8 cellular contexts compared by ENCODE assay signal in genomic region chr1:37807555-37808368, GRCh38. TPM values are rescaled to one million over a fixed set of nuclear protein-coding genes. Genes with fewer than 3 reads are reported as not detected.
A peak's percentile ranks its signal among the peaks of the same experiment; 100 is the strongest.
DNase-seq lines count a peak whose midpoint lies in the region; ATAC-seq and TF ChIP-seq lines count a peak whose summit lies in the region.

Gene C1orf122 (plus strand): TSS chr1:37807790. CDS start chr1:37808405, 615 bp downstream.
Gene YRDC (minus strand): TSS chr1:37808208. CDS start chr1:37808180, 28 bp downstream.

- no peaks in the 10 kb centered on the region for H3K9me3 ChIP-seq in PC-9 (ENCODE audit: insufficient read depth, low read depth)
- H3K9me3 ChIP-seq in esophagus (ENCODE audit: control insufficient read depth in 2 of 2, insufficient read depth in 1 of 2, low read depth in 1 of 2, low read length in 1 of 2) = no peaks in the 10 kb centered on the region
- H3K9me3 ChIP-seq in mucosa of stomach (ENCODE audit: control insufficient read depth, low read length) = no peaks in the 10 kb centered on the region

- peaks cover 46% of the 10 kb centered on the region for H4K20me1 ChIP-seq in PC-9 (ENCODE audit: insufficient read depth)

- peak; percentile 86 for ATAC-seq in GM21576 (IDR thresholded peaks at IDR 0.05; ENCODE audit: unreplicated experiment)
- peak; percentile 95 to 96 for ATAC-seq in activated T-cell treated with anti-CD3 and anti-CD28 coated beads, Interleukin-2, amount 50 U/mL, for 4 hours

- intact Hi-C loops in PC-9 (cut with micrococcal nuclease; ENCODE audit: unreplicated experiment) = loop anchor here (1.0 to 5.0 kb wide), 4 partner anchors 53 to 335 kb away; partner anchors contain the start of genes CDCA8 and ZC3H12A

- TF ChIP-seq CTCF in PC-9 (conservative IDR thresholded peaks at IDR 0.05) = no peak

- H3K4me3 ChIP-seq in PC-9 (peak within 1 kb of the TSS; percentile 71), esophagus (ENCODE audit: low read depth in 1 of 2, low read length in 2 of 2) (peak within 1 kb of the TSS; percentile 87 to 97), mucosa of stomach (ENCODE audit: low read length) (peak within 1 kb of the TSS; percentile 80)

- peak within 1 kb of the TSS; percentile 96 for H3K4me2 ChIP-seq in PC-9

- H3K27ac ChIP-seq in PC-9 = peak within 1 kb of the TSS; percentile 63
- peak within 1 kb of the TSS; percentile 95 for H3K27ac ChIP-seq in esophagus (ENCODE audit: low read depth in 2 of 2, low read length in 1 of 2)

- H3K36me3 Mint-ChIP-seq in activated T-cell treated with anti-CD3 and anti-CD28 coated beads, Interleukin-2, amount 50 U/mL, for 4 hours (ENCODE audit: insufficient read depth) = peaks cover 24% of the 10 kb centered on the region

- peaks cover 61% of the 10 kb centered on the region for H3F3A ChIP-seq in PC-9 (ENCODE audit: insufficient read depth, low read depth)

- CTCF ChIA-PET in PC-9 (lab: Charles Lee) = interaction anchor here (0.6 to 1.9 kb wide), 8 partner anchors 14 to 1466 kb away, joined by 3 to 8 read pairs (median 5); partner anchors contain the start of gene MTF1

- H3K4me1 ChIP-seq in PC-9 (replicated peaks; ENCODE audit: insufficient read depth) (peaks cover 20% of the 10 kb centered on the region), esophagus (ENCODE audit: control insufficient read depth in 2 of 2, insufficient read depth in 2 of 2, low read length in 1 of 2) (no peaks in the 10 kb centered on the region), mucosa of stomach (ENCODE audit: control insufficient read depth, insufficient read depth, low read length) (peaks cover 7% of the 10 kb centered on the region)

- H3K36me3 ChIP-seq in PC-9 (ENCODE audit: low read depth) (peaks cover 47% of the 10 kb centered on the region), esophagus (ENCODE audit: control insufficient read depth in 2 of 2, insufficient read depth in 2 of 2, low read length in 1 of 2) (peaks cover 12 to 26% of the 10 kb centered on the region in 2 donors), mucosa of stomach (ENCODE audit: control insufficient read depth, insufficient read depth, low read length) (peaks cover 18% of the 10 kb centered on the region)

- H3K4me3 Mint-ChIP-seq in activated T-cell treated with anti-CD3 and anti-CD28 coated beads, Interleukin-2, amount 50 U/mL, for 4 hours = peak within 1 kb of the TSS; percentile 95

- H3K27me3 Mint-ChIP-seq in activated T-cell treated with anti-CD3 and anti-CD28 coated beads, Interleukin-2, amount 50 U/mL, for 4 hours (ENCODE audit: low read depth) = no peaks in the 10 kb centered on the region

- no peaks in the 10 kb centered on the region for H3K9me3 Mint-ChIP-seq in activated T-cell treated with anti-CD3 and anti-CD28 coated beads, Interleukin-2, amount 50 U/mL, for 4 hours

- POLR2A ChIA-PET in PC-9 (lab: Charles Lee; ENCODE audit: unreplicated experiment) = interaction anchor here (0.6 to 1.1 kb wide), 11 partner anchors 10 to 1358 kb away, joined by 3 to 31 read pairs (median 5); partner anchors contain the start of genes CDCA8 and OSCP1

- no peaks in the 10 kb centered on the region for H3K9me2 ChIP-seq in PC-9 (ENCODE audit: insufficient read depth)

- peaks cover 31% of the 10 kb centered on the region for H3K4me1 Mint-ChIP-seq in activated T-cell treated with anti-CD3 and anti-CD28 coated beads, Interleukin-2, amount 50 U/mL, for 4 hours (ENCODE audit: low read depth)

- in situ Hi-C loops in KBM-7 (cut with MboI; ENCODE audit: low pct_unique_long_range_greater_than_20kb, low sequenced_read_pairs) = no loop called here

- H3K79me2 ChIP-seq in PC-9 (ENCODE audit: low read depth) = peaks cover 58% of the 10 kb centered on the region

- BruUV-seq in PC-9 (replicated peaks; lab: Mats Ljungman, UMichigan) = no TSS peak

- 0% methylated on average over 69 to 95 of the region's 95 CpGs for WGBS in esophagus, 2 donors

- H3K27me3 ChIP-seq in PC-9 (ENCODE audit: insufficient read depth, low read depth) (no peaks in the 10 kb centered on the region), esophagus (ENCODE audit: control insufficient read depth in 1 of 2, insufficient read depth in 2 of 2, low read length in 2 of 2) (no peaks in the 10 kb centered on the region), mucosa of stomach (ENCODE audit: control insufficient read depth, insufficient read depth, low read length) (no peaks in the 10 kb centered on the region)

- peak; percentile 72 for DNase-seq in DMS 273 treated with DMSO at 0.1 percent for 48 hours (lab: John Stamatoyannopoulos, UW)
- DNase-seq in KBM-7 = peak; percentile 92
- peak; percentile 86 to 95 for DNase-seq in PC-9
- DNase-seq in activated T-cell treated with anti-CD3 and anti-CD28 coated beads, Interleukin-2, amount 50 U/mL, for 4 hours = peak; percentile 90
- peak; percentile 97 for DNase-seq in stimulated activated CD8-positive, alpha-beta memory T cell treated with anti-CD3 and anti-CD28 coated beads, Interleukin-4, amount 100 ng/mL, for 48 hours

- peak within 1 kb of the TSS; percentile 70 for H2AFZ ChIP-seq in PC-9

- H3K9ac ChIP-seq in mucosa of stomach (ENCODE audit: low read length) = peak within 1 kb of the TSS; percentile 72

RNA-seq across cellular contexts. Expression of gene C1orf122, which starts in this region (rescaled TPM):
- 51.8 and 75.8 TPM in 2 replicates for total RNA-seq in PC-9 (2021)
- total RNA-seq in activated T-cell treated with anti-CD3 and anti-CD28 coated beads, Interleukin-2, amount 50 U/mL, for 4 hours = 10 to 100 TPM; 54.0 to 59.2 (median 56.3) TPM
- 10 to 100 TPM; 19.3 to 39.0 TPM for polyA plus RNA-seq in esophagus

RNA-seq across cellular contexts. Expression of gene YRDC, which starts in this region (rescaled TPM):
- 13.2 and 16.0 TPM in 2 replicates for total RNA-seq in PC-9 (2021)
- 100 to 1,000 TPM; 178 to 187 (median 178) TPM for total RNA-seq in activated T-cell treated with anti-CD3 and anti-CD28 coated beads, Interleukin-2, amount 50 U/mL, for 4 hours
- 10 to 100 TPM in 1 of 2 donors, 1 to 10 TPM in 1; 8.9 to 15.6 TPM for polyA plus RNA-seq in esophagus

Comparison
In these comparisons a context has a peak if more than half of its experiments do, and no peak if none do; other contexts are left out.
1. Peak in every context shown above with its lines: DNase-seq, ATAC-seq, H3K4me3 ChIP-seq and H3K27ac ChIP-seq.
2. RNA of gene YRDC (total RNA-seq): 178 to 187 TPM in activated T-cell treated with anti-CD3 and anti-CD28 coated beads, Interleukin-2, amount 50 U/mL, for 4 hours; 13.2 to 16.0 TPM in PC-9; every median in the first group is over 10 times any median in the second.